ENCODE assay signal across 8 cellular contexts in the genomic region with DNA sequence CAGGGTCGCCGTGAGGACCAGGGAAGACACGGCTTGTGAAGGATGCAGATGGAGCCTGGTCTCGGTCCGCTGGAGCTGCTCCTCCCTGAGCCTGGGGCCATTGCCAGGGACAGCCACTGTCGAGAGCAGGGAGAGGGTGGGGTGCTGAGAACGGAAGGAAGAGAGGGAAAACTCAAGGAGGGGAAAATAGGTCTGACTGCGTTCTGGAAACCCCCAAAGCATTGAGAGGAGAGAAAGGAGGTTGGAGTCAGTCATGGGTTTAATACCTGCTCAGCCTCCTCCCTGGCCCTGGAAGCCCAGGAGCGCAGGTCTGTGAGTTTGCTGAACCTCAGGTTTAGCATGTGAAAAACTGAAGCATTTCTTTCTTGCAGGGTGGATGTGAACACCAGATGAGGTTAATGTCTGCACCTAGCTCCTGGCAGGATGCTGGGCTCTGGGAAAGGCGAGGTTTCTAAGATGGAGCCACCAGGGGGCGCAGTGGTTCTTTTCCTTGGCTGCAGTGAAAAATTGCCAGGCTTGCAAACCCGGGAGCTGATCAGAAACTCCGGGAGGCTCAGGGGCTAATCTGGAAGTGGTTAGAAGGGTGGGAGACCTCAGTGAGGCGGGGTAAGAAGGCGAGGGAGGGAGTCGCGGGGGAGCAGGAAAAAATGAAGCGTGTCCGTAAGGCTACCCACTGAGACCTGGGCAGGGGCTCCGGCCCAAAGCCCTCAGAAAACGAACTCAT.
DNase-seq lines count a peak whose midpoint lies in the region; ATAC-seq lines count a peak whose summit lies in the region.

No MANE protein-coding gene starts in this region.

- no peak overlapping the region for H3K4me3 Mint-ChIP-seq in central memory CD8-positive, alpha-beta T cell

- no peaks in the 10 kb centered on the region for H3K27me3 Mint-ChIP-seq in central memory CD8-positive, alpha-beta T cell

- H3K27ac Mint-ChIP-seq in central memory CD8-positive, alpha-beta T cell (ENCODE audit: low read depth): no peak overlapping the region

- H3K9me3 Mint-ChIP-seq in central memory CD8-positive, alpha-beta T cell: no peaks in the 10 kb centered on the region

- H3K4me1 Mint-ChIP-seq in central memory CD8-positive, alpha-beta T cell: peaks cover 26% of the 10 kb centered on the region

- DNase-seq in 8988T: peak; percentile 53
- DNase-seq in GM19238 (ENCODE audit: insufficient read length, low spot score): peak; percentile 51
- peak; percentile 52 for DNase-seq in NCI-H226
- peak; percentile 81 for DNase-seq in activated CD4-positive, CD25-positive, alpha-beta regulatory T cell treated with anti-CD3 and anti-CD28 coated beads, Interleukin-2, amount 50 U/mL, for 72 hours
- peak; percentile 43 to 68 for DNase-seq in central memory CD8-positive, alpha-beta T cell (ENCODE audit: low spot score in 2 of 2)
- DNase-seq in kidney tubule cell (ENCODE audit: low spot score): peak; percentile 72
- DNase-seq in stimulated activated CD4-positive, alpha-beta T cell treated with anti-CD3 and anti-CD28 coated beads, Interleukin-2, amount 100 ng/mL, for 48 hours: peak; percentile 76 to 79

- H3K36me3 Mint-ChIP-seq in central memory CD8-positive, alpha-beta T cell (ENCODE audit: insufficient read depth): peaks cover under 1% of the 10 kb centered on the region

- ATAC-seq in central memory CD8-positive, alpha-beta T cell (replicated peaks; ENCODE audit: extremely low read depth, poor library complexity, severe bottlenecking): no peak
- no peak for ATAC-seq in GM18873 (IDR thresholded peaks at IDR 0.05; ENCODE audit: low FRiP score, unreplicated experiment)
